In the genomic region with DNA sequence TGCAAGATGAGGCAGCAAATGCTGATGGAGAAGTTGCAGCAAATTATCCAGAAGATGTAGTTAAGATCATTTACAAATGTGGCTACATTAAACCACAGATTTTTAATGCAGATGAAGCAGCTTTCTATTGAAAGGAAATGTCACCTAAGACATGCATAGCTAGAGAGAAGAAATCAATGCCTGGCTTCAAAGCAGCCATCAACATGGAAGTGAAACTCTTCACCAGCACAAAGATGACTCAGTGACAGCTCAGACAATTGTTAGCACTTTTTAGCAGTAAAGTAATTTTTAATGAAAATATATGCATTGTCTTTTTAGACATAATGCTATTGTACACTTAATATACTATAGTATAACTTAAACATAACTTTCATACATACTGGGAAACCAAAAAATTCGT, we compare ENCODE assay signal across 14 cellular contexts.
DNase-seq lines count a peak whose midpoint lies in the region; ATAC-seq lines count a peak whose summit lies in the region.
"Had no signal": no experiment of that assay in that cellular context is flagged by ENCODE, and none has a peak within 500 bp of the region (broad histone marks: within the 10 kb centered on the region; RNA-seq: fewer than 3 reads in every experiment).

No MANE protein-coding gene starts in this region.

- ATAC-seq in GM18861 (IDR thresholded peaks at IDR 0.05; ENCODE audit: unreplicated experiment) (peak; percentile 94), GM21360 (IDR thresholded peaks at IDR 0.05; ENCODE audit: unreplicated experiment) (peak; percentile 92), HG02973 (IDR thresholded peaks at IDR 0.05; ENCODE audit: unreplicated experiment) (peak; percentile 83)

- DNase-seq in M059J (ENCODE audit: low read depth) (peak; percentile 1), NCI-H345 treated with DMSO at 0.1 percent for 48 hours (lab: John Stamatoyannopoulos, UW; ENCODE audit: unreplicated experiment) (no peak), AG08396 (ENCODE audit: low spot score) (no peak), dedifferentiated amniotic fluid mesenchymal stem cell (ENCODE audit: extremely low spot score) (no peak)
- no peak for DNase-seq in stimulated activated CD8-positive, alpha-beta memory T cell treated with anti-CD3 and anti-CD28 coated beads, Interleukin-4, amount 100 ng/mL, for 48 hours
- DNase-seq: Calu3, mesendoderm, NCI-H2107, PC-9, T-helper 9 cell, testis had no signal
